Comparison of ENCODE assay signal across 30 cellular contexts in the genomic region with DNA sequence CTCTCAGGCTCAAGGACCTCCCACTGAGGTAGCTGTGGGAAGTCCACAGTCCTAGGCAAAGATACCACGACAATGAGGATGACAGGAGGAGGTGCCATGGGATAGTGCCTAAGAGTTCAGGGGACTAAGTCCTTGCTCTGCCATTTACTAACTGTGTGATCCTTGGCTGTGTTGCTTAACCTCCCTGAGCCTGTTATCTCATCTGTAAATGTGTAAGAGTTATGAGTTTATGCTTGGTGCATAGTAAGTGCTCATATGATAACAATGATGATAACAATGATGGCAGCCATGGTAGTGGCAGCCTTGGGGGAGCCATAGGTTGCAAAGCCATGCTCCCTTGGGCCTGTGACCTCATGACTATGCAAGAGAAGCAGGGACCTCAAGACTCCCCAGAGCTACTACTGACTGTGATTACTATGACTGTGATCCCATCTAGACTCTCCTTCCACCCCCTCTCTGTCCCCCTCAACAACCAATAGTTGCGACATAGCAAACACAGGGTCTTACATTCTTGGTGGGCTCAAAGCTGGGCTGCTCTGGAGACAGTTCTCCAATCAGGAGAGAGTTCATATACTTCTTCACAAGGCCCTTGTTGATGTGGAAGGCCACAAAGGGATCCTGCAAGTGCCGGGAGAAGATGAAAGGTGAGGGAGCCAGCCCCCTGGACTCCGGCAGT.
"Had no signal": no experiment of that assay in that cellular context is flagged by ENCODE, and none has a peak within 500 bp of the region (broad histone marks: within the 10 kb centered on the region; RNA-seq: fewer than 3 reads in every experiment).

No MANE protein-coding gene starts in this region.

- DNase-seq: activated CD4-positive, alpha-beta T cell treated with anti-CD3 and anti-CD28 coated beads for 36 hours; activated CD4-positive, CD25-positive, alpha-beta regulatory T cell; activated CD8-positive, alpha-beta memory T cell treated with anti-CD3 and anti-CD28 coated beads, Interleukin-2, amount 50 U/mL, for 4 hours; activated gamma-delta T cell treated with Interleukin-2 at 50 U/mL for 16 hours; activated naive CD4-positive, alpha-beta T cell treated with anti-CD3 and anti-CD28 coated beads, Interleukin-2, amount 50 U/mL, for 16 hours; activated T-cell treated with anti-CD3 and anti-CD28 coated beads, Interleukin-2, amount 50 U/mL, for 24 hours; amniotic stem cell; caudate nucleus; dermis blood vessel endothelial cell; effector CD4-positive, alpha-beta T cell; esophagus squamous epithelium; foreskin melanocyte; lower lobe of right lung; mesenchymal stem cell; mucosa of descending colon; ovary; retina; sigmoid colon; stimulated activated CD4-positive, alpha-beta T cell treated with anti-CD3 and anti-CD28 coated beads, Interleukin-15, amount 100 ng/mL, for 24 hours; stimulated activated CD4-positive, alpha-beta T cell treated with anti-CD3 and anti-CD28 coated beads, Interleukin-2, amount 100 ng/mL, for 24 hours; stimulated activated naive B cell treated with anti-CD40 and anti-IgM and Interleukin-4, amounts not matched to agents 10 μg/mL and 1 μg/mL and 100 μg/mL, for 72 hours had no signal

- H3K4me3 Mint-ChIP-seq: activated CD4-positive, alpha-beta T cell treated with anti-CD3 and anti-CD28 coated beads for 36 hours; activated T-cell treated with anti-CD3 and anti-CD28 coated beads, Interleukin-2, amount 50 U/mL, for 24 hours; natural killer cell treated with Interleukin-12 subunit alpha and Interleukin-12 subunit beta and Interleukin-15 and Interleukin-18, amount 100 ng/mL, for 72 hours; stimulated activated naive B cell treated with anti-CD40 and anti-IgM and Interleukin-4, amounts not matched to agents 10 μg/mL and 1 μg/mL and 100 μg/mL, for 72 hours had no signal

- H3K9me3 Mint-ChIP-seq: activated T-cell treated with anti-CD3 and anti-CD28 coated beads, Interleukin-2, amount 50 U/mL, for 24 hours; natural killer cell treated with Interleukin-12 subunit alpha and Interleukin-12 subunit beta and Interleukin-15 and Interleukin-18, amount 100 ng/mL, for 72 hours had no signal

- H3K27me3 ChIP-seq: ovary, sigmoid colon, tibial artery had no signal

- FAIRE-seq: astrocyte, colon, islet of Langerhans had no signal

- H3K27me3 Mint-ChIP-seq: natural killer cell treated with Interleukin-12 subunit alpha and Interleukin-12 subunit beta and Interleukin-15 and Interleukin-18, amount 100 ng/mL, for 72 hours; progenitor cell of endocrine pancreas; stimulated activated naive B cell treated with anti-CD40 and anti-IgM and Interleukin-4, amounts not matched to agents 10 μg/mL and 1 μg/mL and 100 μg/mL, for 72 hours had no signal

- H3K9me3 ChIP-seq: esophagus squamous epithelium, left lung, lower lobe of right lung, mucosa of descending colon, ovary, sigmoid colon, suprapubic skin, tibial artery had no signal

- ATAC-seq: activated CD4-positive, alpha-beta T cell treated with anti-CD3 and anti-CD28 coated beads for 36 hours; left lung; lower lobe of right lung; mucosa of descending colon; natural killer cell treated with Interleukin-12 subunit alpha and Interleukin-12 subunit beta and Interleukin-15 and Interleukin-18, amount 100 ng/mL, for 72 hours; stimulated activated naive B cell treated with anti-CD40 and anti-IgM and Interleukin-4, amounts not matched to agents 10 μg/mL and 1 μg/mL and 100 μg/mL, for 72 hours had no signal

- H3K4me2 ChIP-seq: smooth muscle cell had no signal

- H3K4me3 ChIP-seq: esophagus squamous epithelium, left lung, lower lobe of right lung, mucosa of descending colon, ovary, sigmoid colon, smooth muscle cell, suprapubic skin, tibial artery had no signal

- H3K27ac ChIP-seq: esophagus squamous epithelium, left lung, lower lobe of right lung, ovary, sigmoid colon, suprapubic skin, tibial artery had no signal

- H3K36me3 ChIP-seq: ovary had no signal

- H3K27ac Mint-ChIP-seq: activated CD4-positive, alpha-beta T cell treated with anti-CD3 and anti-CD28 coated beads for 36 hours; activated T-cell treated with anti-CD3 and anti-CD28 coated beads, Interleukin-2, amount 50 U/mL, for 24 hours; natural killer cell treated with Interleukin-12 subunit alpha and Interleukin-12 subunit beta and Interleukin-15 and Interleukin-18, amount 100 ng/mL, for 72 hours; progenitor cell of endocrine pancreas; stimulated activated naive B cell treated with anti-CD40 and anti-IgM and Interleukin-4, amounts not matched to agents 10 μg/mL and 1 μg/mL and 100 μg/mL, for 72 hours had no signal
